Comparison of ENCODE assay signal across 2 cellular contexts in the genomic region with DNA sequence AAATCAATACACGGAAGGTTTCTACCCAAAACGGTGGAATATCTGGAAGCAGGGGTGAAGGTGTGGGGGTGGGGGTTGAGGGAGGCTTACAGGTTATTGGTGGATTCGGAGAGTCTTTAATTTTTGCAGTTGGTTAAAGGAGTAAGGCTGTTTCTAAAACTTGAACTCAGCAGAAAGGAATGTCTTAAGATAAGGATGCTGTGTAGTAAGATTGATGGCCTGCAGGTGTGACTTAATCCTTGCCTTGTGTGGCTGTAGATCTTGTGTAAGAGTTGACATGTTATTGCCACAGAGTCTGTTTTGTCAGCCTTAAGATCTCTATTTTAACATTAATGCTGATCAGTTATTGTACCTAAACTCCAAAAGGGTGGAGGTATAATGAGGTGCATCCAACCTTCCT.
A peak's percentile ranks its signal among the peaks of the same experiment; 100 is the strongest.
TF ChIP-seq lines count a peak whose summit lies in the region.

No MANE protein-coding gene starts in this region.

TF ChIP-seq in K562, 482 proteins besides CTCF, POLR2A, EP300 and RAD21:
- TF ChIP-seq PHF20 (IDR thresholded peaks at IDR 0.05; ENCODE audit: partially characterized antibody) (no peak), SMARCB1 (IDR thresholded peaks at IDR 0.05; ENCODE audit: insufficient read length, low read depth) (no peak), BDP1 (IDR thresholded peaks at IDR 0.05; ENCODE audit: insufficient read depth, insufficient read length) (no peak), ZKSCAN8 (CRISPR knock-in tag; IDR thresholded peaks at IDR 0.05) (no peak), ZNF253 (CRISPR knock-in tag; conservative IDR thresholded peaks at IDR 0.05) (no peak), ZNF224 (CRISPR knock-in tag; IDR thresholded peaks at IDR 0.05) (no peak), SMC3 (conservative IDR thresholded peaks at IDR 0.05; ENCODE audit: insufficient read depth, low read depth, low read length) (no peak), NONO (IDR thresholded peaks at IDR 0.05; ENCODE audit: low read depth in 2 of 2, low read length in 1 of 2) (no peak), ZNF583 (CRISPR knock-in tag; IDR thresholded peaks at IDR 0.05) (no peak), ZNF217 (CRISPR knock-in tag; IDR thresholded peaks at IDR 0.05) (no peak), MEIS2 (IDR thresholded peaks at IDR 0.05; ENCODE audit: partially characterized antibody) (peak; percentile 36), CEBPB (tag; IDR thresholded peaks at IDR 0.05) (peak; percentile 40), MCM7 (IDR thresholded peaks at IDR 0.05) (no peak), TEAD1 (CRISPR knock-in tag; IDR thresholded peaks at IDR 0.05) (0 out of 4 replicates have a peak, but pooled peaks of 1 of the 2 experiments have one; percentile 28), HDAC2 (IDR thresholded peaks at IDR 0.05) (no peak), ZNF561 (CRISPR knock-in tag; conservative IDR thresholded peaks at IDR 0.05) (no peak), BHLHE40 (IDR thresholded peaks at IDR 0.05; ENCODE audit: low read length) (no peak), ZNF41 (CRISPR knock-in tag; conservative IDR thresholded peaks at IDR 0.05) (no peak), POLR2AphosphoS2 (IDR thresholded peaks at IDR 0.05; ENCODE audit: low read length) (no peak), ZNF717 (CRISPR knock-in tag; IDR thresholded peaks at IDR 0.05) (no peak), ZNF12 (CRISPR knock-in tag; IDR thresholded peaks at IDR 0.05) (no peak), ZNF24 (IDR thresholded peaks at IDR 0.05) (no peak), HMG20A (CRISPR knock-in tag; conservative IDR thresholded peaks at IDR 0.05) (no peak), PYGO2 (tag; IDR thresholded peaks at IDR 0.05) (no peak), FOXA1 (IDR thresholded peaks at IDR 0.05; ENCODE audit: borderline replicate concordance) (no peak), MYNN (IDR thresholded peaks at IDR 0.05) (no peak), MYNN (CRISPR knock-in tag; IDR thresholded peaks at IDR 0.05) (no peak), MED1 (CRISPR knock-in tag; IDR thresholded peaks at IDR 0.05; ENCODE audit: borderline replicate concordance) (no peak), CEBPG (CRISPR knock-in tag; IDR thresholded peaks at IDR 0.05) (no peak), CEBPG (tag; conservative IDR thresholded peaks at IDR 0.05 in 1 of 2, IDR thresholded peaks at IDR 0.05 in 1 of 2) (0 out of 4 replicates have a peak, but pooled peaks of 1 of the 2 experiments have one; percentile 24)
- TF ChIP-seq, protein P1, sequence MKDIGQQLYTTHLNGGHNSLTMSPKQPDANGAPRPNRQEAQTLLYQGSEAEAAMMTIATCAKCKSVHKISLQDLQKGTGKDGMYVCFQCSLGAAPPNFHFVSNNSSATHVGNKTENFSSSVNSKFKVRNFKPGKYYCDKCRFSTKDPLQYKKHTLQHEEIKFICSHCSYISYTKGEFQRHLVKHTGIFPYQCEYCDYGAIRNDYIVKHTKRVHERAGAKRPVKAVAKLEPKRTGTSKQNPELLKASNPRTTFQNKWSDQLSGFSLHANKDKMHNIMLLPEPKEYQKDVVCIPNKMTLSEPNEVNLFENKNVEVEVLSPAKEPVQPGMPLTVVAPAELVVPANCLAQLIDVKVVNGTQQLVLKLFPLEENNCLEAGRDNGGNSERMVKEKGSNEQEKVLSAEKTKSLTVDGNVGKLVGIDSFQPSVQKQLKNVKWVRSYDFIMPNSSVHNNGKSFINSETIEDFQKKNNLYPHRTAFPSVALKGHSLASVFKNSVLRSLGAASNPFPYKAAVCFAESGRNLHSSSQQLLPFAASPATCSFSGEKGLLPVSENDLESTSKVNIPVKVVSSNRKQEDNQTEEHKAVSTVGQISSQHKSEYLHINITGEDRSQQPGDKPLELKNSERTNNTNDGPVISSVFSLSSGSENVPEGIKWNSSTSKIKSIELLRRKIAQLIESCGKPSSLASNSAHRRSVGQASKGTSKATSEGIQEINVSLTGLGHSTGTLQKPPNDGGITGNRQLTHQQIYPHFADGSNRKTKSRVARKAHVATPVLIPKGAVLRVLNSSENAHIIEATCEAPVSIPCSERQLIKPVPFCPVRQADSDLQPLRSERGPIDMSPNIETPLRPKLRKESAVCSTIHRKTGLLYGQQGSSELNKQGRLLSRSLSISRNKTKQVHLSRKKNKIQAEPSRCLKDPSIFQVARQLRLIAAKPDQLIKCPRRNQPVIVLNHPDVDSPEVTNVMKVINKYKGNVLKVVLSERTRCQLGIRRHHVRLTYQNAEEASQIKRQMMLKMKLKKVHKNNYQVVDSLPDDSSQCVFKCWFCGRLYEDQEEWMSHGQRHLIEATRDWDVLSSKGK (CRISPR knock-in tag; IDR thresholded peaks at IDR 0.05): no peak
- TF ChIP-seq, protein P2, sequence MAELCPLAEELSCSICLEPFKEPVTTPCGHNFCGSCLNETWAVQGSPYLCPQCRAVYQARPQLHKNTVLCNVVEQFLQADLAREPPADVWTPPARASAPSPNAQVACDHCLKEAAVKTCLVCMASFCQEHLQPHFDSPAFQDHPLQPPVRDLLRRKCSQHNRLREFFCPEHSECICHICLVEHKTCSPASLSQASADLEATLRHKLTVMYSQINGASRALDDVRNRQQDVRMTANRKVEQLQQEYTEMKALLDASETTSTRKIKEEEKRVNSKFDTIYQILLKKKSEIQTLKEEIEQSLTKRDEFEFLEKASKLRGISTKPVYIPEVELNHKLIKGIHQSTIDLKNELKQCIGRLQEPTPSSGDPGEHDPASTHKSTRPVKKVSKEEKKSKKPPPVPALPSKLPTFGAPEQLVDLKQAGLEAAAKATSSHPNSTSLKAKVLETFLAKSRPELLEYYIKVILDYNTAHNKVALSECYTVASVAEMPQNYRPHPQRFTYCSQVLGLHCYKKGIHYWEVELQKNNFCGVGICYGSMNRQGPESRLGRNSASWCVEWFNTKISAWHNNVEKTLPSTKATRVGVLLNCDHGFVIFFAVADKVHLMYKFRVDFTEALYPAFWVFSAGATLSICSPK (IDR thresholded peaks at IDR 0.05; ENCODE audit: borderline replicate concordance): no peak
- TF ChIP-seq, protein P3, sequence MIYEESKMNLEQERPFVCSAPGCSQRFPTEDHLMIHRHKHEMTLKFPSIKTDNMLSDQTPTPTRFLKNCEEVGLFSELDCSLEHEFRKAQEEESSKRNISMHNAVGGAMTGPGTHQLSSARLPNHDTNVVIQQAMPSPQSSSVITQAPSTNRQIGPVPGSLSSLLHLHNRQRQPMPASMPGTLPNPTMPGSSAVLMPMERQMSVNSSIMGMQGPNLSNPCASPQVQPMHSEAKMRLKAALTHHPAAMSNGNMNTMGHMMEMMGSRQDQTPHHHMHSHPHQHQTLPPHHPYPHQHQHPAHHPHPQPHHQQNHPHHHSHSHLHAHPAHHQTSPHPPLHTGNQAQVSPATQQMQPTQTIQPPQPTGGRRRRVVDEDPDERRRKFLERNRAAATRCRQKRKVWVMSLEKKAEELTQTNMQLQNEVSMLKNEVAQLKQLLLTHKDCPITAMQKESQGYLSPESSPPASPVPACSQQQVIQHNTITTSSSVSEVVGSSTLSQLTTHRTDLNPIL (CRISPR knock-in tag; IDR thresholded peaks at IDR 0.05): no peak

TF ChIP-seq in HepG2, 621 proteins besides CTCF, POLR2A, EP300 and RAD21:
- TF ChIP-seq CEBPB (IDR thresholded peaks at IDR 0.05; ENCODE audit: borderline replicate concordance, low read depth, low read length) (0 out of 2 replicates have a peak, but pooled peaks have one; percentile 16), JARID2 (CRISPR knock-in tag; IDR thresholded peaks at IDR 0.05; ENCODE audit: insufficient replicate concordance) (no peak), TAF1 (CRISPR knock-in tag; IDR thresholded peaks at IDR 0.05) (no peak)
